ENCODE assay signal across 20 cellular contexts in genomic region chr6:46288863-46289262, GRCh38.
"Had no signal": no experiment of that assay in that cellular context is flagged by ENCODE, and none has a peak within 500 bp of the region (broad histone marks: within the 10 kb centered on the region; RNA-seq: fewer than 3 reads in every experiment).

No MANE protein-coding gene starts in this region.

- H3K4me1 ChIP-seq: tibial nerve, uterus had no signal

- H3K27me3 ChIP-seq: adrenal gland, dorsolateral prefrontal cortex, gastrocnemius medialis, pancreas, tibial nerve, uterus had no signal

- H3K36me3 ChIP-seq: adrenal gland, gastrocnemius medialis, pancreas, tibial nerve, uterus had no signal

- H3K9me3 ChIP-seq: adrenal gland, gastrocnemius medialis, pancreas, tibial nerve, uterus had no signal

- H3K4me3 ChIP-seq: adrenal gland, dorsolateral prefrontal cortex, gastrocnemius medialis, lung, pancreas, skin epidermis, tibial nerve, uterus had no signal

- DNase-seq: activated CD4-positive, alpha-beta T cell treated with anti-CD3 and anti-CD28 coated beads for 1 hour; activated CD4-positive, alpha-beta T cell treated with anti-CD3 and anti-CD28 coated beads, Interleukin-2, amount 50 U/mL, for 4 hours; activated CD8-positive, alpha-beta memory T cell treated with anti-CD3 and anti-CD28 coated beads, Interleukin-2, amount 10 ng/mL, durations not matched to agents 7 days and 5 days; activated effector memory CD4-positive, alpha-beta T cell treated with anti-CD3 and anti-CD28 coated beads, Interleukin-2, amount 50 U/mL, for 16 hours; activated T-cell treated with anti-CD3 and anti-CD28 coated beads, Interleukin-2, amount 50 U/mL, for 1 hour; adrenal gland; dorsolateral prefrontal cortex; endodermal cell; gastrocnemius medialis; left cardiac atrium; naive B cell; pancreas; stimulated activated CD4-positive, alpha-beta T cell treated with anti-CD3 and anti-CD28 coated beads, Interleukin-15, amount 100 ng/mL, for 24 hours; stimulated activated CD4-positive, alpha-beta T cell treated with anti-CD3 and anti-CD28 coated beads, Interleukin-4, amount 100 ng/mL, for 1 hour; stimulated activated naive CD4-positive, alpha-beta T cell; T1000; uterus had no signal

- H3K27ac ChIP-seq: adrenal gland, pancreas, skin epidermis, tibial nerve, uterus had no signal

- ATAC-seq: activated CD8-positive, alpha-beta memory T cell treated with anti-CD3 and anti-CD28 coated beads, Interleukin-2, amount 10 ng/mL, durations not matched to agents 7 days and 5 days; pancreas had no signal

- FAIRE-seq: pancreas had no signal
